Comparison of ENCODE assay signal across 1 cellular context in genomic region chr3:38805765-38806386, GRCh38.
A peak's percentile ranks its signal among the peaks of the same experiment; 100 is the strongest.
TF ChIP-seq lines count a peak whose summit lies in the region.

No MANE protein-coding gene starts in this region.

TF ChIP-seq in HepG2, 621 proteins besides CTCF, POLR2A, EP300 and RAD21 (continued from another document and continues in another):
- peak; percentile 53 to 100; a peak in 3 of 4 replicates for TF ChIP-seq KLF16 (CRISPR knock-in tag; IDR thresholded peaks at IDR 0.05)
- no peak for TF ChIP-seq ATF7 (IDR thresholded peaks at IDR 0.05)
- no peak; the same call in 1 of the 2 replicates for TF ChIP-seq ATF7 (CRISPR knock-in tag; IDR thresholded peaks at IDR 0.05)
- peak; percentile 93 for TF ChIP-seq ARNTL (CRISPR knock-in tag; IDR thresholded peaks at IDR 0.05)
- TF ChIP-seq SMC3 (IDR thresholded peaks at IDR 0.05; ENCODE audit: low read length): no peak
- TF ChIP-seq HOXD1 (CRISPR knock-in tag; IDR thresholded peaks at IDR 0.05): peak; percentile 87; the same call in 1 of the 2 replicates
- TF ChIP-seq TARDBP (CRISPR knock-in tag; IDR thresholded peaks at IDR 0.05): 0 out of 2 replicates have a peak, but pooled peaks have one; percentile 56
- peak; percentile 96; the same call in 1 of the 2 replicates for TF ChIP-seq ZNF251 (CRISPR knock-in tag; IDR thresholded peaks at IDR 0.05)
- TF ChIP-seq TSC22D2 (CRISPR knock-in tag; IDR thresholded peaks at IDR 0.05; ENCODE audit: borderline replicate concordance): peak; percentile 100
- TF ChIP-seq ETV5 (CRISPR knock-in tag; IDR thresholded peaks at IDR 0.05; ENCODE audit: borderline replicate concordance): peak; percentile 84
- TF ChIP-seq ZNF660 (CRISPR knock-in tag; IDR thresholded peaks at IDR 0.05; ENCODE audit: borderline replicate concordance, low read depth): peak; percentile 97; the same call in 1 of the 2 replicates
- peak; percentile 97; the same call in 1 of the 2 replicates for TF ChIP-seq ZNF318 (CRISPR knock-in tag; IDR thresholded peaks at IDR 0.05)
- TF ChIP-seq, protein P1, sequence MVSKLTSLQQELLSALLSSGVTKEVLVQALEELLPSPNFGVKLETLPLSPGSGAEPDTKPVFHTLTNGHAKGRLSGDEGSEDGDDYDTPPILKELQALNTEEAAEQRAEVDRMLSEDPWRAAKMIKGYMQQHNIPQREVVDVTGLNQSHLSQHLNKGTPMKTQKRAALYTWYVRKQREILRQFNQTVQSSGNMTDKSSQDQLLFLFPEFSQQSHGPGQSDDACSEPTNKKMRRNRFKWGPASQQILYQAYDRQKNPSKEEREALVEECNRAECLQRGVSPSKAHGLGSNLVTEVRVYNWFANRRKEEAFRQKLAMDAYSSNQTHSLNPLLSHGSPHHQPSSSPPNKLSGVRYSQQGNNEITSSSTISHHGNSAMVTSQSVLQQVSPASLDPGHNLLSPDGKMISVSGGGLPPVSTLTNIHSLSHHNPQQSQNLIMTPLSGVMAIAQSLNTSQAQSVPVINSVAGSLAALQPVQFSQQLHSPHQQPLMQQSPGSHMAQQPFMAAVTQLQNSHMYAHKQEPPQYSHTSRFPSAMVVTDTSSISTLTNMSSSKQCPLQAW (CRISPR knock-in tag; IDR thresholded peaks at IDR 0.05): peak; percentile 89
- peak; percentile 67; the same call in 1 of the 2 replicates for TF ChIP-seq JUND (CRISPR knock-in tag; IDR thresholded peaks at IDR 0.05)
- peak; percentile 92 for TF ChIP-seq ZNF3 (CRISPR knock-in tag; IDR thresholded peaks at IDR 0.05)
- TF ChIP-seq IKZF1 (IDR thresholded peaks at IDR 0.05): no peak
- TF ChIP-seq ZFP1 (CRISPR knock-in tag; IDR thresholded peaks at IDR 0.05): peak; percentile 90; the same call in 1 of the 2 replicates
- TF ChIP-seq KLF11 (CRISPR knock-in tag; IDR thresholded peaks at IDR 0.05): peak; percentile 100
- TF ChIP-seq MLLT10 (CRISPR knock-in tag; IDR thresholded peaks at IDR 0.05): no peak
- TF ChIP-seq DMAP1 (CRISPR knock-in tag; IDR thresholded peaks at IDR 0.05): peak; percentile 55; the same call in 1 of the 2 replicates
- TF ChIP-seq KDM5A (IDR thresholded peaks at IDR 0.05; ENCODE audit: borderline replicate concordance, low read length): no peak
- TF ChIP-seq POGK (CRISPR knock-in tag; conservative IDR thresholded peaks at IDR 0.05): peak; percentile 94
- no peak for TF ChIP-seq U2AF1 (optimal IDR thresholded peaks at IDR 0.05; ENCODE audit: low read depth, low read length)
- no peak for TF ChIP-seq EZH2 (conservative IDR thresholded peaks at IDR 0.05; ENCODE audit: low read depth, low read length)
- no peak for TF ChIP-seq MAZ (IDR thresholded peaks at IDR 0.05; ENCODE audit: borderline replicate concordance, low read depth, low read length)
- TF ChIP-seq MAZ (CRISPR knock-in tag; IDR thresholded peaks at IDR 0.05; ENCODE audit: low read depth): peak; percentile 83
- TF ChIP-seq ZNF460 (CRISPR knock-in tag; IDR thresholded peaks at IDR 0.05; ENCODE audit: borderline replicate concordance): no peak
- TF ChIP-seq ZNF724P (CRISPR knock-in tag; IDR thresholded peaks at IDR 0.05; ENCODE audit: borderline replicate concordance): peak; percentile 96
- TF ChIP-seq STAT5B (CRISPR knock-in tag; IDR thresholded peaks at IDR 0.05): peak; percentile 99
- peak; percentile 92 for TF ChIP-seq ZNF329 (CRISPR knock-in tag; IDR thresholded peaks at IDR 0.05; ENCODE audit: low read depth)
- peak; percentile 68; the same call in 1 of the 2 replicates for TF ChIP-seq ARID4A (CRISPR knock-in tag; IDR thresholded peaks at IDR 0.05; ENCODE audit: borderline replicate concordance)
- TF ChIP-seq, protein P2, sequence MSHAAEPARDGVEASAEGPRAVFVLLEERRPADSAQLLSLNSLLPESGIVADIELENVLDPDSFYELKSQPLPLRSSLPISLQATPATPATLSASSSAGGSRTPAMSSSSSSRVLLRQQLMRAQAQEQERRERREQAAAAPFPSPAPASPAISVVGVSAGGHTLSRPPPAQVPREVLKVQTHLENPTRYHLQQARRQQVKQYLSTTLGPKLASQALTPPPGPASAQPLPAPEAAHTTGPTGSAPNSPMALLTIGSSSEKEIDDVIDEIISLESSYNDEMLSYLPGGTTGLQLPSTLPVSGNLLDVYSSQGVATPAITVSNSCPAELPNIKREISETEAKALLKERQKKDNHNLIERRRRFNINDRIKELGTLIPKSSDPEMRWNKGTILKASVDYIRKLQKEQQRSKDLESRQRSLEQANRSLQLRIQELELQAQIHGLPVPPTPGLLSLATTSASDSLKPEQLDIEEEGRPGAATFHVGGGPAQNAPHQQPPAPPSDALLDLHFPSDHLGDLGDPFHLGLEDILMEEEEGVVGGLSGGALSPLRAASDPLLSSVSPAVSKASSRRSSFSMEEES (CRISPR knock-in tag; IDR thresholded peaks at IDR 0.05): peak; percentile 98
- TF ChIP-seq, protein P3, sequence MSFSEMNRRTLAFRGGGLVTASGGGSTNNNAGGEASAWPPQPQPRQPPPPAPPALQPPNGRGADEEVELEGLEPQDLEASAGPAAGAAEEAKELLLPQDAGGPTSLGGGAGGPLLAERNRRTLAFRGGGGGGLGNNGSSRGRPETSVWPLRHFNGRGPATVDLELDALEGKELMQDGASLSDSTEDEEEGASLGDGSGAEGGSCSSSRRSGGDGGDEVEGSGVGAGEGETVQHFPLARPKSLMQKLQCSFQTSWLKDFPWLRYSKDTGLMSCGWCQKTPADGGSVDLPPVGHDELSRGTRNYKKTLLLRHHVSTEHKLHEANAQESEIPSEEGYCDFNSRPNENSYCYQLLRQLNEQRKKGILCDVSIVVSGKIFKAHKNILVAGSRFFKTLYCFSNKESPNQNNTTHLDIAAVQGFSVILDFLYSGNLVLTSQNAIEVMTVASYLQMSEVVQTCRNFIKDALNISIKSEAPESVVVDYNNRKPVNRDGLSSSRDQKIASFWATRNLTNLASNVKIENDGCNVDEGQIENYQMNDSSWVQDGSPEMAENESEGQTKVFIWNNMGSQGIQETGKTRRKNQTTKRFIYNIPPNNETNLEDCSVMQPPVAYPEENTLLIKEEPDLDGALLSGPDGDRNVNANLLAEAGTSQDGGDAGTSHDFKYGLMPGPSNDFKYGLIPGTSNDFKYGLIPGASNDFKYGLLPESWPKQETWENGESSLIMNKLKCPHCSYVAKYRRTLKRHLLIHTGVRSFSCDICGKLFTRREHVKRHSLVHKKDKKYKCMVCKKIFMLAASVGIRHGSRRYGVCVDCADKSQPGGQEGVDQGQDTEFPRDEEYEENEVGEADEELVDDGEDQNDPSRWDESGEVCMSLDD (CRISPR knock-in tag; IDR thresholded peaks at IDR 0.05; ENCODE audit: borderline replicate concordance): peak; percentile 93; the same call in 1 of the 2 replicates
- TF ChIP-seq ZFP36L1 (CRISPR knock-in tag; IDR thresholded peaks at IDR 0.05): peak; percentile 97
- TF ChIP-seq TEF (CRISPR knock-in tag; IDR thresholded peaks at IDR 0.05): peak; percentile 97
- no peak for TF ChIP-seq RBM22 (optimal IDR thresholded peaks at IDR 0.05; ENCODE audit: low read length)
- peak; percentile 100 for TF ChIP-seq KDM4B (CRISPR knock-in tag; IDR thresholded peaks at IDR 0.05)
- peak; percentile 85 for TF ChIP-seq AKAP8 (CRISPR knock-in tag; IDR thresholded peaks at IDR 0.05)
- no peak for TF ChIP-seq SMAD1 (CRISPR knock-in tag; IDR thresholded peaks at IDR 0.05; ENCODE audit: borderline replicate concordance, low read depth)
- TF ChIP-seq ZNF230 (CRISPR knock-in tag; IDR thresholded peaks at IDR 0.05): peak; percentile 99
